Comparison of ENCODE assay signal across 8 cellular contexts in the genomic region with DNA sequence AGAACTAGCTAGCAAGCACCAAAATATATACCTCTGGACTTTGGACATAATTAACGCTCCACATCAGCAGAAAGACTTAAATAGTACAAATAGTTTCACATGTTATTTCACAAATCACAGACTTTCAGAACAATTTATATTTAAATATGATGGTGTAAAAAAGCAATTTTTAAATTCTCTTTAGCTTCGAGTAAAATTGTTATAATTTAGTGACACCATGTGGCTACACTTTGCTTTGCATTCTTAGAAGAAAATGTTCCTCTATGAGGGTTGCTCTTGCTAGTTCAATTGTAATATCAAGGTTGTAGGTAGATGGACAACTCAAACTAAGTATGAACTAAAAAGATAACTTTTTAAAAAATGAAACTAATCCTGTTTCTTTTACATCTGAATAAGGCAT.
DNase-seq lines count a peak whose midpoint lies in the region; ATAC-seq and TF ChIP-seq lines count a peak whose summit lies in the region.

No MANE protein-coding gene starts in this region.

- H3K9me3 ChIP-seq in esophagus squamous epithelium (no peaks in the 10 kb centered on the region), smooth muscle cell (replicated peaks; ENCODE audit: low read depth) (no peaks in the 10 kb centered on the region)

- H3K27ac Mint-ChIP-seq in activated CD8-positive, alpha-beta T cell treated with anti-CD3 and anti-CD28 coated beads for 36 hours: no peak overlapping the region
- H3K27ac Mint-ChIP-seq in activated CD8-positive, alpha-beta T cell treated with anti-CD3 and anti-CD28 coated beads, Interleukin-2, amount 10 ng/mL, durations not matched to agents 7 days and 5 days: no peak overlapping the region
- H3K27ac Mint-ChIP-seq in activated CD4-positive, alpha-beta memory T cell treated with anti-CD3 and anti-CD28 coated beads for 36 hours: no peak overlapping the region

- no peaks in the 10 kb centered on the region for H4K20me1 ChIP-seq in smooth muscle cell (ENCODE audit: low read depth)

- 47 to 48% methylated on average over 2 of the region's 2 CpGs for WGBS in esophagus squamous epithelium, 2 donors
- WGBS in smooth muscle cell (ENCODE audit: low lambda C conversion rate): 67% methylated on average over 2 of the region's 2 CpGs

- H3K36me3 ChIP-seq in esophagus squamous epithelium (no peaks in the 10 kb centered on the region), smooth muscle cell (ENCODE audit: low read depth) (no peaks in the 10 kb centered on the region)

- CTCF ChIA-PET in activated CD8-positive, alpha-beta T cell treated with anti-CD3 and anti-CD28 coated beads for 36 hours (lab: Charles Lee): interaction anchor here (0.6 to 3.7 kb wide), 14 partner anchors 8 to 879 kb away, joined by 3 to 16 read pairs (median 4); no protein-coding TSS in a partner anchor
- CTCF ChIA-PET in activated CD8-positive, alpha-beta T cell treated with anti-CD3 and anti-CD28 coated beads, Interleukin-2, amount 10 ng/mL, durations not matched to agents 7 days and 5 days (lab: Charles Lee): interaction anchor here (0.7 to 3.6 kb wide), 17 partner anchors 11 to 872 kb away, joined by 3 to 20 read pairs (median 5); a partner anchor contains a TSS
- CTCF ChIA-PET in activated CD4-positive, alpha-beta memory T cell treated with anti-CD3 and anti-CD28 coated beads for 36 hours (lab: Charles Lee): interaction anchor here (0.8 to 3.7 kb wide), 11 partner anchors 17 to 878 kb away, joined by 3 to 18 read pairs (median 5); no protein-coding TSS in a partner anchor

- H3K4me1 Mint-ChIP-seq in activated CD8-positive, alpha-beta T cell treated with anti-CD3 and anti-CD28 coated beads for 36 hours (ENCODE audit: low read depth): peaks cover 23% of the 10 kb centered on the region
- peaks cover 18% of the 10 kb centered on the region for H3K4me1 Mint-ChIP-seq in activated CD8-positive, alpha-beta T cell treated with anti-CD3 and anti-CD28 coated beads, Interleukin-2, amount 10 ng/mL, durations not matched to agents 7 days and 5 days (ENCODE audit: low read depth)
- H3K4me1 Mint-ChIP-seq in activated CD4-positive, alpha-beta memory T cell treated with anti-CD3 and anti-CD28 coated beads for 36 hours (ENCODE audit: low read depth): peaks cover 23% of the 10 kb centered on the region

- H3K4me3 Mint-ChIP-seq in activated CD8-positive, alpha-beta T cell treated with anti-CD3 and anti-CD28 coated beads for 36 hours: no peak overlapping the region
- no peak overlapping the region for H3K4me3 Mint-ChIP-seq in activated CD8-positive, alpha-beta T cell treated with anti-CD3 and anti-CD28 coated beads, Interleukin-2, amount 10 ng/mL, durations not matched to agents 7 days and 5 days
- H3K4me3 Mint-ChIP-seq in activated CD4-positive, alpha-beta memory T cell treated with anti-CD3 and anti-CD28 coated beads for 36 hours: no peak overlapping the region

- TF ChIP-seq CTCF in activated CD8-positive, alpha-beta T cell treated with anti-CD3 and anti-CD28 coated beads for 36 hours (IDR thresholded peaks at IDR 0.05): peak; percentile 40
- TF ChIP-seq CTCF in esophagus squamous epithelium (IDR thresholded peaks at IDR 0.05) (peak in 4 of 6 experiments; percentile 14 to 48 (median 26)), smooth muscle cell (IDR thresholded peaks at IDR 0.05; ENCODE audit: borderline replicate concordance, insufficient read depth, poor library complexity, severe bottlenecking) (peak; percentile 47)

- POLR2A ChIA-PET in activated CD8-positive, alpha-beta T cell treated with anti-CD3 and anti-CD28 coated beads for 36 hours (lab: Charles Lee): no interaction called here
- POLR2A ChIA-PET in activated CD8-positive, alpha-beta T cell treated with anti-CD3 and anti-CD28 coated beads, Interleukin-2, amount 10 ng/mL, durations not matched to agents 7 days and 5 days (lab: Charles Lee): no interaction called here
- POLR2A ChIA-PET in activated CD4-positive, alpha-beta memory T cell treated with anti-CD3 and anti-CD28 coated beads for 36 hours (lab: Charles Lee): no interaction called here

- H3F3A ChIP-seq in smooth muscle cell (ENCODE audit: low read depth): no peaks in the 10 kb centered on the region

- no peak overlapping the region for H2AFZ ChIP-seq in smooth muscle cell (ENCODE audit: low read depth)

- H3K4me3 ChIP-seq in esophagus squamous epithelium (no peak overlapping the region), smooth muscle cell (no peak overlapping the region)

- H3K36me3 Mint-ChIP-seq in activated CD8-positive, alpha-beta T cell treated with anti-CD3 and anti-CD28 coated beads for 36 hours (ENCODE audit: low read depth): peaks cover 13% of the 10 kb centered on the region
- H3K36me3 Mint-ChIP-seq in activated CD8-positive, alpha-beta T cell treated with anti-CD3 and anti-CD28 coated beads, Interleukin-2, amount 10 ng/mL, durations not matched to agents 7 days and 5 days (ENCODE audit: low read depth): peaks cover 3% of the 10 kb centered on the region
- H3K36me3 Mint-ChIP-seq in activated CD4-positive, alpha-beta memory T cell treated with anti-CD3 and anti-CD28 coated beads for 36 hours: peaks cover 8% of the 10 kb centered on the region

- no peaks in the 10 kb centered on the region for H3K27me3 Mint-ChIP-seq in activated CD8-positive, alpha-beta T cell treated with anti-CD3 and anti-CD28 coated beads for 36 hours
- H3K27me3 Mint-ChIP-seq in activated CD8-positive, alpha-beta T cell treated with anti-CD3 and anti-CD28 coated beads, Interleukin-2, amount 10 ng/mL, durations not matched to agents 7 days and 5 days (ENCODE audit: low read depth): no peaks in the 10 kb centered on the region
- H3K27me3 Mint-ChIP-seq in activated CD4-positive, alpha-beta memory T cell treated with anti-CD3 and anti-CD28 coated beads for 36 hours: no peaks in the 10 kb centered on the region

- H3K27ac ChIP-seq in esophagus squamous epithelium (no peak overlapping the region), smooth muscle cell (ENCODE audit: low read depth) (no peak overlapping the region), substantia nigra (ENCODE audit: low read depth, low read length, poor library complexity, severe bottlenecking) (no peak overlapping the region)

- intact Hi-C loops in activated CD8-positive, alpha-beta T cell treated with anti-CD3 and anti-CD28 coated beads for 36 hours (cut with micrococcal nuclease): no loop called here
- intact Hi-C loops in esophagus squamous epithelium (cut with DNase I): no loop called here
- intact Hi-C loops in activated CD4-positive, alpha-beta memory T cell treated with anti-CD3 and anti-CD28 coated beads for 36 hours (cut with micrococcal nuclease): loop anchor here (5.0 kb wide), 1 partner anchor 657 kb away; a partner anchor contains a TSS

- H3K4me2 ChIP-seq in smooth muscle cell: no peak overlapping the region

- H3K27me3 ChIP-seq in esophagus squamous epithelium: no peaks in the 10 kb centered on the region
- H3K27me3 ChIP-seq in smooth muscle cell (ENCODE audit: low read depth): no peaks in the 10 kb centered on the region

- H3K4me1 ChIP-seq in esophagus squamous epithelium (peaks cover 0 to 4% (median 3%) of the 10 kb centered on the region in 3 donors), smooth muscle cell (ENCODE audit: low read depth) (no peaks in the 10 kb centered on the region)

- DNase-seq in activated CD8-positive, alpha-beta T cell treated with anti-CD3 and anti-CD28 coated beads for 36 hours: no peak
- no peak for DNase-seq in activated CD8-positive, alpha-beta T cell treated with anti-CD3 and anti-CD28 coated beads, Interleukin-2, amount 10 ng/mL, durations not matched to agents 7 days and 5 days
- DNase-seq in NCI-H526 treated with DMSO at 0.1 percent for 48 hours (lab: John Stamatoyannopoulos, UW): peak; percentile 28
- DNase-seq in esophagus squamous epithelium (lab: John Stamatoyannopoulos, UW): no peak
- DNase-seq in smooth muscle cell (lab: John Stamatoyannopoulos, UW; ENCODE audit: unreplicated experiment): no peak
- DNase-seq in substantia nigra (lab: John Stamatoyannopoulos, UW): no peak
- no peak for DNase-seq in activated CD4-positive, alpha-beta memory T cell treated with anti-CD3 and anti-CD28 coated beads for 36 hours

- ATAC-seq in activated CD8-positive, alpha-beta T cell treated with anti-CD3 and anti-CD28 coated beads for 36 hours: no peak
- ATAC-seq in activated CD8-positive, alpha-beta T cell treated with anti-CD3 and anti-CD28 coated beads, Interleukin-2, amount 10 ng/mL, durations not matched to agents 7 days and 5 days: no peak
- no peak for ATAC-seq in HG03097 (IDR thresholded peaks at IDR 0.05; ENCODE audit: low FRiP score, unreplicated experiment)

- no peaks in the 10 kb centered on the region for H3K9me3 Mint-ChIP-seq in activated CD8-positive, alpha-beta T cell treated with anti-CD3 and anti-CD28 coated beads for 36 hours
- no peaks in the 10 kb centered on the region for H3K9me3 Mint-ChIP-seq in activated CD8-positive, alpha-beta T cell treated with anti-CD3 and anti-CD28 coated beads, Interleukin-2, amount 10 ng/mL, durations not matched to agents 7 days and 5 days (ENCODE audit: insufficient read depth)
- no peaks in the 10 kb centered on the region for H3K9me3 Mint-ChIP-seq in activated CD4-positive, alpha-beta memory T cell treated with anti-CD3 and anti-CD28 coated beads for 36 hours

- TF ChIP-seq POLR2A in esophagus squamous epithelium (IDR thresholded peaks at IDR 0.05): no peak

- H3K79me2 ChIP-seq in smooth muscle cell (ENCODE audit: low read depth): no peaks in the 10 kb centered on the region

- no peak overlapping the region for H3K9ac ChIP-seq in smooth muscle cell (ENCODE audit: low read depth)
